In the genomic region with DNA sequence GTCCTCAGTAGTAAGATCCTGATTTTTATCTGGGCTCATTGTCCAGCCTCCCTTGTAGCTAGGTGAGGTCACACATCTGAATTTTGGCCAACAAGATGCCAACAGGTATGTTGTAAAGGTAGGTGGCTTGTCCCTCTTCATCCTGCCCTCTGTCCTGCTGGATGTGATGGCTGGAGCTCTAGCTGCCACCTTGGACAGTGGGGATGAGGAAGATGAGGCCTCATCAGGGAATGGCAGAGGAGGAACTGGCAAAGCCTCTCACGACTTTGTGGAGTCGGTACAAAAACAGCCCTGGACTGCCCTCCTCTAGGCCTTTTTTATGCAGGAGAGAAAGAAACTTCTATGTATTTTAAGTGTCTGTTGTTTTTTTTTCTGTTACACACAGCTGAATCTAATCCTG, we compare ENCODE assay signal across 25 cellular contexts. TPM values are rescaled to one million over a fixed set of nuclear protein-coding genes. Genes with fewer than 3 reads are reported as not detected.
DNase-seq lines count a peak whose midpoint lies in the region; ATAC-seq and TF ChIP-seq lines count a peak whose summit lies in the region.
"Had no signal": no experiment of that assay in that cellular context is flagged by ENCODE, and none has a peak within 500 bp of the region (broad histone marks: within the 10 kb centered on the region; RNA-seq: fewer than 3 reads in every experiment).

No MANE protein-coding gene starts in this region.

- ATAC-seq in Right ventricle myocardium inferior (no peak), GM19351 (IDR thresholded peaks at IDR 0.05; ENCODE audit: unreplicated experiment) (no peak)
- ATAC-seq: activated CD4-positive, CD25-positive, alpha-beta regulatory T cell treated with anti-CD3 and anti-CD28 coated beads, Interleukin-2, amount 50 U/mL, for 24 hours; GM23338 had no signal

- H3K9me3 ChIP-seq in esophagus (ENCODE audit: control insufficient read depth in 2 of 2, insufficient read depth in 1 of 2, low read depth in 1 of 2, low read length in 1 of 2): no peaks in the 10 kb centered on the region

- peaks cover 53% of the 10 kb centered on the region for H3K4me1 Mint-ChIP-seq in osteocyte (ENCODE audit: unreplicated experiment)

- H3K27ac ChIP-seq in esophagus (ENCODE audit: low read depth in 2 of 2, low read length in 1 of 2): peak overlapping the region; percentile 36 to 44
- peak overlapping the region; percentile 42 for H3K27ac ChIP-seq in urinary bladder (ENCODE audit: low read depth)
- H3K27ac ChIP-seq in dorsolateral prefrontal cortex: peak overlapping the region in 10 of 59 donors; percentile 5 to 84 (median 38)
- H3K27ac ChIP-seq: HL-60 had no signal

- peaks cover 13 to 31% of the 10 kb centered on the region in 2 donors for H3K4me1 ChIP-seq in esophagus (ENCODE audit: control insufficient read depth in 2 of 2, insufficient read depth in 2 of 2, low read length in 1 of 2)
- no peaks in the 10 kb centered on the region for H3K4me1 ChIP-seq in urinary bladder (ENCODE audit: insufficient read depth)

- H3K27me3 Mint-ChIP-seq in osteocyte (ENCODE audit: unreplicated experiment): peaks cover 4% of the 10 kb centered on the region
- H3K27me3 Mint-ChIP-seq: CD4-positive, alpha-beta T cell had no signal

- H3K4me3 Mint-ChIP-seq in osteocyte (ENCODE audit: unreplicated experiment): no peak overlapping the region
- H3K4me3 Mint-ChIP-seq: CD4-positive, alpha-beta T cell; GM23338 had no signal

- WGBS in esophagus, 2 donors: 64 to 75% methylated on average over 2 of the region's 2 CpGs
- WGBS in urinary bladder: 21% methylated on average over 2 of the region's 2 CpGs

- intact Hi-C loops in cardiac septum (cut with DNase I): no loop called here
- intact Hi-C loops in Right ventricle myocardium inferior (cut with DNase I): no loop called here
- intact Hi-C loops in dorsolateral prefrontal cortex (cut with DNase I): loop anchor here in 1 of 2 donors (10.0 kb wide), 1 partner anchor 255 kb away; the partner anchor contains the start of gene ALDH3A2

- H3K36me3 ChIP-seq in esophagus (ENCODE audit: control insufficient read depth in 2 of 2, insufficient read depth in 2 of 2, low read length in 1 of 2): no peaks in the 10 kb centered on the region
- no peaks in the 10 kb centered on the region for H3K36me3 ChIP-seq in urinary bladder (ENCODE audit: insufficient read depth)

- TF ChIP-seq CTCF in osteocyte (IDR thresholded peaks at IDR 0.05): no peak
- TF ChIP-seq CTCF in dorsolateral prefrontal cortex (IDR thresholded peaks at IDR 0.05 in 54 of 56, conservative IDR thresholded peaks at IDR 0.05 in 2 of 56; ENCODE audit: low read depth in 1 of 56, partially characterized antibody in 56 of 56): no peak

- no peaks in the 10 kb centered on the region for H3K9me3 Mint-ChIP-seq in osteocyte (ENCODE audit: unreplicated experiment)
- H3K9me3 Mint-ChIP-seq: CD4-positive, alpha-beta T cell; GM23338 had no signal

- peak; percentile 7 for DNase-seq in cardiac septum (ENCODE audit: low spot score)
- DNase-seq in Right ventricle myocardium inferior (ENCODE audit: missing footprints): no peak
- no peak for DNase-seq in osteocyte (ENCODE audit: extremely low spot score, unreplicated experiment)
- DNase-seq in dorsolateral prefrontal cortex: no peak
- DNase-seq in C1 segment of cervical spinal cord (lab: John Stamatoyannopoulos, UW): no peak
- DNase-seq: activated effector memory CD4-positive, alpha-beta T cell treated with anti-CD3 and anti-CD28 coated beads, Interleukin-2, amount 50 U/mL, for 16 hours; amygdala; CD4-positive, alpha-beta T cell; DMS79 treated with DMSO at 0.1 percent for 48 hours; foreskin melanocyte; KBM-7; NCI-H2029 treated with DMSO at 0.1 percent for 48 hours; NCI-H510A; SHP77; stimulated activated CD4-positive, alpha-beta T cell treated with anti-CD3 and anti-CD28 coated beads, Interleukin-2, amount 100 ng/mL, for 24 hours had no signal

- H3K36me3 Mint-ChIP-seq in osteocyte (ENCODE audit: unreplicated experiment): peaks cover 9% of the 10 kb centered on the region

- H3K27me3 ChIP-seq in esophagus (ENCODE audit: control insufficient read depth in 1 of 2, insufficient read depth in 2 of 2, low read length in 2 of 2) (no peaks in the 10 kb centered on the region), dorsolateral prefrontal cortex (no peaks in the 10 kb centered on the region)

- H3K27ac Mint-ChIP-seq in osteocyte (ENCODE audit: unreplicated experiment): peak overlapping the region; percentile 93
- H3K27ac Mint-ChIP-seq: CD4-positive, alpha-beta T cell; GM23338 had no signal

- H3K4me3 ChIP-seq in esophagus (ENCODE audit: low read depth in 1 of 2, low read length in 2 of 2) (no peak overlapping the region), urinary bladder (ENCODE audit: low read depth, low read length) (no peak overlapping the region), dorsolateral prefrontal cortex (no peak overlapping the region)
- H3K4me3 ChIP-seq: GM23338, lung had no signal

RNA-seq across cellular contexts. Expression of gene MFAP4, which starts 2.4 kb away (rescaled TPM):
- 46.2 TPM for total RNA-seq in cardiac septum
- 53.5 TPM for total RNA-seq in Right ventricle myocardium inferior
- polyA plus RNA-seq in esophagus: 10 to 100 TPM in 1 of 2 donors, 1 to 10 TPM in 1; 8.3 to 33.7 TPM
- 73.4 and 85.8 TPM in 2 replicates for total RNA-seq in osteocyte
- total RNA-seq in urinary bladder: 123 TPM
- 1,046 TPM for polyA plus RNA-seq in urinary bladder
- 10 to 100 TPM in 12 of 120 experiments, 1 to 10 TPM in 108; 1.0 to 29.2 (median 4.0) TPM for total RNA-seq in dorsolateral prefrontal cortex
- total RNA-seq: CD4-positive, alpha-beta T cell; T-helper 2 cell treated with Interferon-gamma antibody and Interleukin-4, amounts not matched to agents 100 ng/mL and 5 ng/mL, for 36 hours had no signal
- polyA plus RNA-seq: neural cell had no signal

RNA-seq across cellular contexts. Expression of gene MAPK7, which starts 11.1 kb away (rescaled TPM):
- total RNA-seq in cardiac septum (17.5 TPM), Right ventricle myocardium inferior (13.0 TPM), osteocyte (33.9 and 37.1 TPM in 2 replicates), urinary bladder (15.8 TPM), dorsolateral prefrontal cortex (10 to 100 TPM in 118 of 120 experiments, 1 to 10 TPM in 2; 9.3 to 31.4 (median 15.9) TPM)
- polyA plus RNA-seq in esophagus (10 to 100 TPM; 27.7 to 28.3 TPM), urinary bladder (32.8 TPM)

RNA-seq across cellular contexts. Expression of gene RNF112, which starts 21.6 kb away (rescaled TPM):
- 2.5 TPM for total RNA-seq in cardiac septum
- total RNA-seq in Right ventricle myocardium inferior: 3.5 TPM
- polyA plus RNA-seq in esophagus: 1 to 10 TPM; 1.1 to 3.7 TPM
- 0.39 and 0.89 TPM in 2 replicates for total RNA-seq in osteocyte
- 3.1 TPM for total RNA-seq in urinary bladder
- 17.4 TPM for polyA plus RNA-seq in urinary bladder
- total RNA-seq in dorsolateral prefrontal cortex: 10 to 100 TPM; 26.1 to 82.1 (median 51.1) TPM
- total RNA-seq: renal cortical epithelial cell had no signal

RNA-seq across cellular contexts. Expression of gene B9D1, which starts 26.9 kb away (rescaled TPM):
- total RNA-seq in cardiac septum (9.7 TPM), Right ventricle myocardium inferior (5.3 TPM), osteocyte (15.8 and 16.5 TPM in 2 replicates), urinary bladder (14.5 TPM), dorsolateral prefrontal cortex (10 to 100 TPM; 10.3 to 48.5 (median 28.0) TPM)
- polyA plus RNA-seq in esophagus (10 to 100 TPM in 1 of 2 donors, 1 to 10 TPM in 1; 8.2 to 11.5 TPM), urinary bladder (14.4 TPM)
